19 cellular contexts compared by ENCODE assay signal in genomic region chr10:29437871-29438270, GRCh38.
DNase-seq lines count a peak whose midpoint lies in the region; ATAC-seq and TF ChIP-seq lines count a peak whose summit lies in the region.
"Had no signal": no experiment of that assay in that cellular context is flagged by ENCODE, and none has a peak within 500 bp of the region (broad histone marks: within the 10 kb centered on the region; RNA-seq: fewer than 3 reads in every experiment).

No MANE protein-coding gene starts in this region.

- intact Hi-C loops in esophagus muscularis mucosa (cut with DNase I) (no loop called here), stomach (cut with DNase I; ENCODE audit: low total_unique reads) (no loop called here)

- H3K27ac ChIP-seq in HUES48 (ENCODE audit: low read depth, low read length) (peak overlapping the region; percentile 80), SK-N-MC (peak overlapping the region; percentile 46; the same call in 1 of the 2 replicates), iPS-20b (ENCODE audit: low read length) (no peak overlapping the region), esophagus muscularis mucosa (replicated peaks in 1 of 4) (no peak overlapping the region), stomach (no peak overlapping the region)

- H3K27me3 ChIP-seq in HUES48 (ENCODE audit: control insufficient read depth, insufficient read depth, low read length) (no peaks in the 10 kb centered on the region), iPS-20b (ENCODE audit: insufficient read depth, low read length) (no peaks in the 10 kb centered on the region), esophagus muscularis mucosa (no peaks in the 10 kb centered on the region), stomach (no peaks in the 10 kb centered on the region)
- H3K27me3 ChIP-seq: MG63 had no signal

- TF ChIP-seq POLR2A in esophagus muscularis mucosa (IDR thresholded peaks at IDR 0.05; ENCODE audit: low read depth) (no peak), stomach (IDR thresholded peaks at IDR 0.05) (no peak)

- WGBS in esophagus muscularis mucosa = 93% methylated on average over 2 of the region's 2 CpGs
- WGBS in stomach, 5 donors = 90 to 100% (median 100%) methylated on average over 2 of the region's 2 CpGs

- TF ChIP-seq CTCF in esophagus muscularis mucosa (IDR thresholded peaks at IDR 0.05) (no peak), stomach (IDR thresholded peaks at IDR 0.05) (no peak)

- DNase-seq in SK-N-MC (ENCODE audit: low read depth, low spot score) = no peak
- DNase-seq in esophagus muscularis mucosa (ENCODE audit: extremely low spot score) = no peak
- no peak for DNase-seq in NCI-H2107 (lab: John Stamatoyannopoulos, UW)
- no peak for DNase-seq in stomach
- DNase-seq: C1 segment of cervical spinal cord; CD4-positive, alpha-beta memory T cell; COR-L47; DMS79 treated with DMSO at 0.1 percent for 48 hours; Kasumi-1; MG63; NCI-H2029; NCI-H2227 treated with DMSO at 0.1 percent for 48 hours; NCI-H526 treated with DMSO at 0.1 percent for 48 hours; RPMI8226; SHP77 had no signal

- H3K4me1 ChIP-seq in ES-I3 (ENCODE audit: insufficient read depth, low read length) (peaks cover 3% of the 10 kb centered on the region; the same call in 1 of the 2 replicates), HUES48 (ENCODE audit: control insufficient read depth, insufficient read depth, low read length) (peaks cover 15% of the 10 kb centered on the region), iPS-20b (ENCODE audit: insufficient read depth, low read length) (peaks cover 10% of the 10 kb centered on the region; the same call in 1 of the 2 replicates), esophagus muscularis mucosa (peaks cover 0 to 26% (median 18%) of the 10 kb centered on the region in 4 donors), stomach (peaks cover 0 to 4% (median 2%) of the 10 kb centered on the region in 4 donors)

- H3K4me3 ChIP-seq in HUES48 (ENCODE audit: low read depth, low read length) = no peak overlapping the region
- H3K4me3 ChIP-seq in SK-N-MC = no peak overlapping the region
- H3K4me3 ChIP-seq in iPS-20b (ENCODE audit: low read length) = peak overlapping the region; percentile 43
- no peak overlapping the region for H3K4me3 ChIP-seq in esophagus muscularis mucosa
- H3K4me3 ChIP-seq in stomach = no peak overlapping the region
- H3K4me3 ChIP-seq: MG63 had no signal

- H3K9me3 ChIP-seq in ES-I3 (ENCODE audit: control insufficient read depth, insufficient read depth, low read length) = peaks cover 2% of the 10 kb centered on the region; the same call in 1 of the 2 replicates
- peaks cover 15% of the 10 kb centered on the region; the same call in 1 of the 2 replicates for H3K9me3 ChIP-seq in HUES48 (ENCODE audit: control insufficient read depth, insufficient read depth, low read length)
- H3K9me3 ChIP-seq in SK-N-MC (ENCODE audit: low read depth, low read length) = no peaks in the 10 kb centered on the region
- no peaks in the 10 kb centered on the region; the same call in 1 of the 2 replicates for H3K9me3 ChIP-seq in iPS-20b (ENCODE audit: insufficient read depth, low read depth, low read length)
- peaks cover 0 to 14% (median 4%) of the 10 kb centered on the region in 4 donors for H3K9me3 ChIP-seq in esophagus muscularis mucosa
- peaks cover 0 to 31% (median 23%) of the 10 kb centered on the region in 4 donors for H3K9me3 ChIP-seq in stomach

- H3K9ac ChIP-seq in ES-I3 (ENCODE audit: low read depth, low read length) (peak overlapping the region; percentile 30; the same call in 1 of the 2 replicates), HUES48 (ENCODE audit: low read depth, low read length) (no peak overlapping the region), SK-N-MC (ENCODE audit: insufficient read length) (no peak overlapping the region), iPS-20b (ENCODE audit: low read depth, low read length) (peak overlapping the region; percentile 46; the same call in 1 of the 2 replicates)

- TF ChIP-seq EP300 in esophagus muscularis mucosa (IDR thresholded peaks at IDR 0.05) (no peak), stomach (IDR thresholded peaks at IDR 0.05) (no peak)

- ATAC-seq in HG02870 (IDR thresholded peaks at IDR 0.05; ENCODE audit: unreplicated experiment) = no peak

- H3K36me3 ChIP-seq in ES-I3 (ENCODE audit: insufficient read depth, low read length) = no peaks in the 10 kb centered on the region
- H3K36me3 ChIP-seq in HUES48 (ENCODE audit: control insufficient read depth, insufficient read depth, low read length) = no peaks in the 10 kb centered on the region
- peaks cover 13% of the 10 kb centered on the region for H3K36me3 ChIP-seq in SK-N-MC (ENCODE audit: insufficient read depth, low read length)
- H3K36me3 ChIP-seq in iPS-20b (ENCODE audit: insufficient read depth, low read depth, low read length) = no peaks in the 10 kb centered on the region
- peaks cover 0 to 4% (median 0%) of the 10 kb centered on the region in 4 donors for H3K36me3 ChIP-seq in esophagus muscularis mucosa
- H3K36me3 ChIP-seq in stomach = peaks cover 0 to 14% (median 4%) of the 10 kb centered on the region in 4 donors
- H3K36me3 ChIP-seq: MG63 had no signal

Comparison
In these comparisons a context has a peak if more than half of its experiments do, and no peak if none do; other contexts are left out.
1. H3K9ac ChIP-seq: peak in ES-I3 (single experiment) and iPS-20b (single experiment); none in HUES48 (single experiment) and SK-N-MC (single experiment).
2. H3K27ac ChIP-seq: peak in HUES48 (single experiment) and SK-N-MC (single experiment); none in iPS-20b (single experiment), esophagus muscularis mucosa (0 of 4) and stomach (0 of 5).